In genomic region chr5:6291961-6292360, GRCh38 we compare ENCODE assay signal across 9 cellular contexts.
A peak's percentile ranks its signal among the peaks of the same experiment; 100 is the strongest.
DNase-seq lines count a peak whose midpoint lies in the region; ATAC-seq, FAIRE-seq and TF ChIP-seq lines count a peak whose summit lies in the region.
"Had no signal": no experiment of that assay in that cellular context is flagged by ENCODE, and none has a peak within 500 bp of the region (broad histone marks: within the 10 kb centered on the region; RNA-seq: fewer than 3 reads in every experiment).

No MANE protein-coding gene starts in this region.

- no peaks in the 10 kb centered on the region for H3K9me3 ChIP-seq in RWPE2 (ENCODE audit: severe bottlenecking)
- no peaks in the 10 kb centered on the region for H3K9me3 ChIP-seq in HepG2 (ENCODE audit: low read length)
- no peaks in the 10 kb centered on the region for H3K9me3 ChIP-seq in HAP-1

- no peaks in the 10 kb centered on the region for H3K36me3 Mint-ChIP-seq in activated CD4-positive, alpha-beta memory T cell treated with anti-CD3 and anti-CD28 coated beads, Interleukin-2, amount 10 ng/mL, durations not matched to agents 7 days and 5 days (ENCODE audit: low read depth)

- H3K4me3 ChIP-seq in RWPE2 (ENCODE audit: severe bottlenecking), result no peak overlapping the region
- no peak overlapping the region for H3K4me3 ChIP-seq in HepG2 (replicated peaks in 1 of 3; ENCODE audit: insufficient read depth in 1 of 3, low read depth in 2 of 3, low read length in 3 of 3)
- H3K4me3 ChIP-seq in HAP-1, result no peak overlapping the region

- H2AFZ ChIP-seq in HepG2 (ENCODE audit: low read length), result no peak overlapping the region

- no peaks in the 10 kb centered on the region for H3K4me1 ChIP-seq in RWPE2 (ENCODE audit: insufficient read depth, poor library complexity, severe bottlenecking)
- H3K4me1 ChIP-seq in HepG2 (ENCODE audit: insufficient read depth, low read length), result no peaks in the 10 kb centered on the region
- no peaks in the 10 kb centered on the region for H3K4me1 ChIP-seq in HAP-1

- H3K27ac ChIP-seq in RWPE2 (ENCODE audit: poor library complexity, severe bottlenecking), result no peak overlapping the region
- H3K27ac ChIP-seq in HepG2 (ENCODE audit: extremely low read length, insufficient read depth, low read length), result no peak overlapping the region

- intact Hi-C loops in HepG2 (cut with micrococcal nuclease; ENCODE audit: unreplicated experiment), result loop anchor here (1.0 to 10.0 kb wide), 3 partner anchors 143 to 453 kb away; no protein-coding TSS in a partner anchor

- no peak for TF ChIP-seq EP300 in HepG2 (IDR thresholded peaks at IDR 0.05; ENCODE audit: low read depth in 2 of 2, low read length in 2 of 2)
- no peak for TF ChIP-seq EP300 in HepG2 (CRISPR knock-in tag; IDR thresholded peaks at IDR 0.05; ENCODE audit: borderline replicate concordance)

- H3K36me3 ChIP-seq in RWPE2 (ENCODE audit: low read depth), result no peaks in the 10 kb centered on the region
- H3K36me3 ChIP-seq in HepG2 (replicated peaks in 1 of 2; ENCODE audit: control insufficient read depth in 1 of 2, insufficient read depth in 2 of 2, low read length in 2 of 2), result no peaks in the 10 kb centered on the region
- no peaks in the 10 kb centered on the region for H3K36me3 ChIP-seq in HAP-1 (replicated peaks)

- no TSS peak for BruUV-seq in HepG2 (replicated peaks; lab: Mats Ljungman, UMichigan)

- no peaks in the 10 kb centered on the region for H3K9me3 Mint-ChIP-seq in activated CD4-positive, alpha-beta memory T cell treated with anti-CD3 and anti-CD28 coated beads, Interleukin-2, amount 10 ng/mL, durations not matched to agents 7 days and 5 days

- no peak overlapping the region for H3K9ac ChIP-seq in HepG2 (ENCODE audit: insufficient read depth, low read depth, low read length)

- H3K79me2 ChIP-seq in HepG2 (ENCODE audit: insufficient read depth, low read length), result no peaks in the 10 kb centered on the region

- no peak overlapping the region for H3K4me2 ChIP-seq in HepG2 (ENCODE audit: low read depth, low read length)

- H3K27me3 ChIP-seq in RWPE2 (ENCODE audit: insufficient read depth, poor library complexity, severe bottlenecking), result peaks cover 11% of the 10 kb centered on the region
- no peaks in the 10 kb centered on the region for H3K27me3 ChIP-seq in HepG2 (ENCODE audit: control insufficient read depth in 1 of 2, insufficient read depth in 2 of 2, low read length in 2 of 2)
- no peaks in the 10 kb centered on the region for H3K27me3 ChIP-seq in HAP-1 (ENCODE audit: low read depth)

- H3K4me1 Mint-ChIP-seq in activated CD4-positive, alpha-beta memory T cell treated with anti-CD3 and anti-CD28 coated beads, Interleukin-2, amount 10 ng/mL, durations not matched to agents 7 days and 5 days, result no peaks in the 10 kb centered on the region

- ATAC-seq in RWPE2 (ENCODE audit: low read depth) (peak; percentile 78), HepG2 (peak; percentile 75)

- FAIRE-seq in HepG2 (lab: Jason Lieb, UNC) (no peak), RCC 7860 (lab: Jason Lieb, UNC) (no peak)
- FAIRE-seq: endometrium had no signal

- 3% methylated on average over 3 of the region's 3 CpGs for WGBS in HepG2 (ENCODE audit: low lambda C conversion rate)

- no peaks in the 10 kb centered on the region for H4K20me1 ChIP-seq in HepG2 (ENCODE audit: insufficient read depth, low read length)

- TF ChIP-seq RAD21 in HepG2 (CRISPR knock-in tag; IDR thresholded peaks at IDR 0.05), result 0 out of 2 replicates have a peak, but pooled peaks have one; percentile 12

- POLR2A ChIA-PET in HepG2 (lab: Yijun Ruan, JAX), result no interaction called here
- POLR2A ChIA-PET in activated CD4-positive, alpha-beta memory T cell treated with anti-CD3 and anti-CD28 coated beads, Interleukin-2, amount 10 ng/mL, durations not matched to agents 7 days and 5 days (lab: Charles Lee), result no interaction called here

- TF ChIP-seq CTCF in RWPE2 (IDR thresholded peaks at IDR 0.05; ENCODE audit: poor library complexity, severe bottlenecking) (peak; percentile 73), HepG2 (CRISPR knock-in tag; IDR thresholded peaks at IDR 0.05) (peak; percentile 53)

- H3K27ac Mint-ChIP-seq in activated CD4-positive, alpha-beta memory T cell treated with anti-CD3 and anti-CD28 coated beads, Interleukin-2, amount 10 ng/mL, durations not matched to agents 7 days and 5 days, result no peak overlapping the region

- DNase-seq in NCI-H146 (lab: John Stamatoyannopoulos, UW) (peak; percentile 16), NCI-H146 treated with DMSO at 0.1 percent for 48 hours (lab: John Stamatoyannopoulos, UW; ENCODE audit: unreplicated experiment) (no peak), Kasumi-1 (lab: John Stamatoyannopoulos, UW) (peak; percentile 46 to 62), RWPE2 (ENCODE audit: low spot score) (no peak), HepG2 (ENCODE audit: low spot score) (peak; percentile 38), RCC 7860 (ENCODE audit: low spot score) (no peak), HAP-1 (ENCODE audit: low spot score in 2 of 2) (no peak)
- DNase-seq in activated CD4-positive, alpha-beta memory T cell treated with anti-CD3 and anti-CD28 coated beads, Interleukin-2, amount 10 ng/mL, durations not matched to agents 7 days and 5 days, result no peak

- no peak overlapping the region for H3K4me3 Mint-ChIP-seq in activated CD4-positive, alpha-beta memory T cell treated with anti-CD3 and anti-CD28 coated beads, Interleukin-2, amount 10 ng/mL, durations not matched to agents 7 days and 5 days

- CTCF ChIA-PET in HepG2 (lab: Yijun Ruan, JAX; ENCODE audit: low intra/inter-chr PET ratio, low total read pairs), result interaction anchor here (0.9 to 1.2 kb wide), 2 partner anchors 234 to 454 kb away, joined by 3 to 5 read pairs; no protein-coding TSS in a partner anchor
- CTCF ChIA-PET in activated CD4-positive, alpha-beta memory T cell treated with anti-CD3 and anti-CD28 coated beads, Interleukin-2, amount 10 ng/mL, durations not matched to agents 7 days and 5 days (lab: Charles Lee), result no interaction called here

- peaks cover 4% of the 10 kb centered on the region for H3K27me3 Mint-ChIP-seq in activated CD4-positive, alpha-beta memory T cell treated with anti-CD3 and anti-CD28 coated beads, Interleukin-2, amount 10 ng/mL, durations not matched to agents 7 days and 5 days

- no peak for TF ChIP-seq POLR2A in HepG2 (IDR thresholded peaks at IDR 0.05; ENCODE audit: insufficient read depth in 1 of 2, low read depth in 2 of 2, low read length in 2 of 2)

- in situ Hi-C loops in HepG2 (cut with HindIII; ENCODE audit: extremely low pct_ligation_motif_present, low pct_unique_long_range_greater_than_20kb), result no loop called here
- in situ Hi-C loops in HAP-1 (cut with MboI; ENCODE audit: low sequenced_read_pairs), result no loop called here

TF ChIP-seq in HepG2, 621 proteins besides CTCF, POLR2A, EP300 and RAD21:
- no peak for TF ChIP-seq ZNF75D (CRISPR knock-in tag; IDR thresholded peaks at IDR 0.05; ENCODE audit: borderline replicate concordance)
- no peak for TF ChIP-seq PATZ1 (CRISPR knock-in tag; IDR thresholded peaks at IDR 0.05)
- no peak for TF ChIP-seq ZNF44 (CRISPR knock-in tag; IDR thresholded peaks at IDR 0.05)
- TF ChIP-seq ZNF329 (CRISPR knock-in tag; IDR thresholded peaks at IDR 0.05; ENCODE audit: low read depth), result no peak
- TF ChIP-seq CC2D1A (CRISPR knock-in tag; IDR thresholded peaks at IDR 0.05), result no peak
- TF ChIP-seq GFI1 (CRISPR knock-in tag; IDR thresholded peaks at IDR 0.05; ENCODE audit: borderline replicate concordance), result no peak
- no peak for TF ChIP-seq ZNF138 (CRISPR knock-in tag; IDR thresholded peaks at IDR 0.05; ENCODE audit: low read depth)
- no peak for TF ChIP-seq EHMT2 (IDR thresholded peaks at IDR 0.05; ENCODE audit: borderline replicate concordance, low read depth, low read length)
- no peak for TF ChIP-seq CSRNP2 (CRISPR knock-in tag; conservative IDR thresholded peaks at IDR 0.05; ENCODE audit: low read depth)
- no peak for TF ChIP-seq TBX2 (CRISPR knock-in tag; IDR thresholded peaks at IDR 0.05; ENCODE audit: borderline replicate concordance)
- TF ChIP-seq SMC3 (IDR thresholded peaks at IDR 0.05; ENCODE audit: low read length), result peak; percentile 53; the same call in 1 of the 2 replicates
- peak; percentile 68 for TF ChIP-seq STAG1 (CRISPR knock-in tag; IDR thresholded peaks at IDR 0.05)
- no peak for TF ChIP-seq SOX5 (CRISPR knock-in tag; IDR thresholded peaks at IDR 0.05; ENCODE audit: borderline replicate concordance)
- TF ChIP-seq NFE2 (CRISPR knock-in tag; IDR thresholded peaks at IDR 0.05), result no peak

Comparison
In these comparisons a context has a peak if more than half of its experiments do, and no peak if none do; other contexts are left out.
1. DNase-seq: peak in NCI-H146 (single experiment), Kasumi-1 (2 of 2) and HepG2 (single experiment); none in NCI-H146 treated with DMSO at 0.1 percent for 48 hours (single experiment), RWPE2 (single experiment), RCC 7860 (single experiment), HAP-1 (0 of 2) and activated CD4-positive, alpha-beta memory T cell treated with anti-CD3 and anti-CD28 coated beads, Interleukin-2, amount 10 ng/mL, durations not matched to agents 7 days and 5 days (single experiment).